1 cellular context compared by ENCODE assay signal in genomic region chr17:43665038-43665386, GRCh38.
TF ChIP-seq lines count a peak whose summit lies in the region.

No MANE protein-coding gene starts in this region.

TF ChIP-seq in HepG2, 621 proteins besides CTCF, POLR2A, EP300 and RAD21 (continued from another document):
- no peak for TF ChIP-seq REL (CRISPR knock-in tag; conservative IDR thresholded peaks at IDR 0.05)
- TF ChIP-seq, protein P1, sequence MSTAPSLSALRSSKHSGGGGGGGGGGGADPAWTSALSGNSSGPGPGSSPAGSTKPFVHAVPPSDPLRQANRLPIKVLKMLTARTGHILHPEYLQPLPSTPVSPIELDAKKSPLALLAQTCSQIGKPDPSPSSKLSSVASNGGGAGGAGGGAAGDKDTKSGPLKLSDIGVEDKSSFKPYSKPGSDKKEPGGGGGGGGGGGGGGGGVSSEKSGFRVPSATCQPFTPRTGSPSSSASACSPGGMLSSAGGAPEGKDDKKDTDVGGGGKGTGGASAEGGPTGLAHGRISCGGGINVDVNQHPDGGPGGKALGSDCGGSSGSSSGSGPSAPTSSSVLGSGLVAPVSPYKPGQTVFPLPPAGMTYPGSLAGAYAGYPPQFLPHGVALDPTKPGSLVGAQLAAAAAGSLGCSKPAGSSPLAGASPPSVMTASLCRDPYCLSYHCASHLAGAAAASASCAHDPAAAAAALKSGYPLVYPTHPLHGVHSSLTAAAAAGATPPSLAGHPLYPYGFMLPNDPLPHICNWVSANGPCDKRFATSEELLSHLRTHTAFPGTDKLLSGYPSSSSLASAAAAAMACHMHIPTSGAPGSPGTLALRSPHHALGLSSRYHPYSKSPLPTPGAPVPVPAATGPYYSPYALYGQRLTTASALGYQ (CRISPR knock-in tag; IDR thresholded peaks at IDR 0.05) = no peak
- no peak for TF ChIP-seq REST (IDR thresholded peaks at IDR 0.05; ENCODE audit: borderline replicate concordance in 1 of 2, low read depth in 1 of 2, low read length in 2 of 2)
- TF ChIP-seq ZNF674 (CRISPR knock-in tag; IDR thresholded peaks at IDR 0.05; ENCODE audit: low read depth) = no peak
- TF ChIP-seq BCLAF1 (IDR thresholded peaks at IDR 0.05) = no peak
- TF ChIP-seq, protein P2, sequence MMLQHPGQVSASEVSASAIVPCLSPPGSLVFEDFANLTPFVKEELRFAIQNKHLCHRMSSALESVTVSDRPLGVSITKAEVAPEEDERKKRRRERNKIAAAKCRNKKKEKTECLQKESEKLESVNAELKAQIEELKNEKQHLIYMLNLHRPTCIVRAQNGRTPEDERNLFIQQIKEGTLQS (CRISPR knock-in tag; IDR thresholded peaks at IDR 0.05) = no peak
- no peak for TF ChIP-seq KDM1A (CRISPR knock-in tag; IDR thresholded peaks at IDR 0.05)
- TF ChIP-seq ZBTB21 (CRISPR knock-in tag; IDR thresholded peaks at IDR 0.05) = no peak
- TF ChIP-seq JARID2 (CRISPR knock-in tag; IDR thresholded peaks at IDR 0.05; ENCODE audit: insufficient replicate concordance) = no peak
- TF ChIP-seq ZNF367 (CRISPR knock-in tag; IDR thresholded peaks at IDR 0.05; ENCODE audit: borderline replicate concordance) = no peak; the same call in 1 of the 2 replicates
- no peak for TF ChIP-seq NFE2L2 (IDR thresholded peaks at IDR 0.05; ENCODE audit: low read length)
- TF ChIP-seq, protein P3, sequence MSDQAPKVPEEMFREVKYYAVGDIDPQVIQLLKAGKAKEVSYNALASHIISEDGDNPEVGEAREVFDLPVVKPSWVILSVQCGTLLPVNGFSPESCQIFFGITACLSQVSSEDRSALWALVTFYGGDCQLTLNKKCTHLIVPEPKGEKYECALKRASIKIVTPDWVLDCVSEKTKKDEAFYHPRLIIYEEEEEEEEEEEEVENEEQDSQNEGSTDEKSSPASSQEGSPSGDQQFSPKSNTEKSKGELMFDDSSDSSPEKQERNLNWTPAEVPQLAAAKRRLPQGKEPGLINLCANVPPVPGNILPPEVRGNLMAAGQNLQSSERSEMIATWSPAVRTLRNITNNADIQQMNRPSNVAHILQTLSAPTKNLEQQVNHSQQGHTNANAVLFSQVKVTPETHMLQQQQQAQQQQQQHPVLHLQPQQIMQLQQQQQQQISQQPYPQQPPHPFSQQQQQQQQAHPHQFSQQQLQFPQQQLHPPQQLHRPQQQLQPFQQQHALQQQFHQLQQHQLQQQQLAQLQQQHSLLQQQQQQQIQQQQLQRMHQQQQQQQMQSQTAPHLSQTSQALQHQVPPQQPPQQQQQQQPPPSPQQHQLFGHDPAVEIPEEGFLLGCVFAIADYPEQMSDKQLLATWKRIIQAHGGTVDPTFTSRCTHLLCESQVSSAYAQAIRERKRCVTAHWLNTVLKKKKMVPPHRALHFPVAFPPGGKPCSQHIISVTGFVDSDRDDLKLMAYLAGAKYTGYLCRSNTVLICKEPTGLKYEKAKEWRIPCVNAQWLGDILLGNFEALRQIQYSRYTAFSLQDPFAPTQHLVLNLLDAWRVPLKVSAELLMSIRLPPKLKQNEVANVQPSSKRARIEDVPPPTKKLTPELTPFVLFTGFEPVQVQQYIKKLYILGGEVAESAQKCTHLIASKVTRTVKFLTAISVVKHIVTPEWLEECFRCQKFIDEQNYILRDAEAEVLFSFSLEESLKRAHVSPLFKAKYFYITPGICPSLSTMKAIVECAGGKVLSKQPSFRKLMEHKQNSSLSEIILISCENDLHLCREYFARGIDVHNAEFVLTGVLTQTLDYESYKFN (CRISPR knock-in tag; conservative IDR thresholded peaks at IDR 0.05) = 0 out of 2 replicates have a peak, but pooled peaks have one; percentile 9
- no peak for TF ChIP-seq ZNF605 (CRISPR knock-in tag; IDR thresholded peaks at IDR 0.05)
- TF ChIP-seq ZNF800 (CRISPR knock-in tag; IDR thresholded peaks at IDR 0.05) = no peak
- no peak for TF ChIP-seq TBL1XR1 (IDR thresholded peaks at IDR 0.05; ENCODE audit: borderline replicate concordance, low read length, partially characterized antibody)
- 0 out of 2 replicates have a peak, but pooled peaks have one; percentile 26 for TF ChIP-seq KDM2A (CRISPR knock-in tag; IDR thresholded peaks at IDR 0.05; ENCODE audit: borderline replicate concordance, low read depth)
- TF ChIP-seq STAT5B (CRISPR knock-in tag; IDR thresholded peaks at IDR 0.05) = no peak
- TF ChIP-seq, protein P4, sequence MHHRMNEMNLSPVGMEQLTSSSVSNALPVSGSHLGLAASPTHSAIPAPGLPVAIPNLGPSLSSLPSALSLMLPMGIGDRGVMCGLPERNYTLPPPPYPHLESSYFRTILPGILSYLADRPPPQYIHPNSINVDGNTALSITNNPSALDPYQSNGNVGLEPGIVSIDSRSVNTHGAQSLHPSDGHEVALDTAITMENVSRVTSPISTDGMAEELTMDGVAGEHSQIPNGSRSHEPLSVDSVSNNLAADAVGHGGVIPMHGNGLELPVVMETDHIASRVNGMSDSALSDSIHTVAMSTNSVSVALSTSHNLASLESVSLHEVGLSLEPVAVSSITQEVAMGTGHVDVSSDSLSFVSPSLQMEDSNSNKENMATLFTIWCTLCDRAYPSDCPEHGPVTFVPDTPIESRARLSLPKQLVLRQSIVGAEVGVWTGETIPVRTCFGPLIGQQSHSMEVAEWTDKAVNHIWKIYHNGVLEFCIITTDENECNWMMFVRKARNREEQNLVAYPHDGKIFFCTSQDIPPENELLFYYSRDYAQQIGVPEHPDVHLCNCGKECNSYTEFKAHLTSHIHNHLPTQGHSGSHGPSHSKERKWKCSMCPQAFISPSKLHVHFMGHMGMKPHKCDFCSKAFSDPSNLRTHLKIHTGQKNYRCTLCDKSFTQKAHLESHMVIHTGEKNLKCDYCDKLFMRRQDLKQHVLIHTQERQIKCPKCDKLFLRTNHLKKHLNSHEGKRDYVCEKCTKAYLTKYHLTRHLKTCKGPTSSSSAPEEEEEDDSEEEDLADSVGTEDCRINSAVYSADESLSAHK (CRISPR knock-in tag; IDR thresholded peaks at IDR 0.05; ENCODE audit: borderline replicate concordance) = 0 out of 2 replicates have a peak, but pooled peaks have one; percentile 19
- TF ChIP-seq, protein P5, sequence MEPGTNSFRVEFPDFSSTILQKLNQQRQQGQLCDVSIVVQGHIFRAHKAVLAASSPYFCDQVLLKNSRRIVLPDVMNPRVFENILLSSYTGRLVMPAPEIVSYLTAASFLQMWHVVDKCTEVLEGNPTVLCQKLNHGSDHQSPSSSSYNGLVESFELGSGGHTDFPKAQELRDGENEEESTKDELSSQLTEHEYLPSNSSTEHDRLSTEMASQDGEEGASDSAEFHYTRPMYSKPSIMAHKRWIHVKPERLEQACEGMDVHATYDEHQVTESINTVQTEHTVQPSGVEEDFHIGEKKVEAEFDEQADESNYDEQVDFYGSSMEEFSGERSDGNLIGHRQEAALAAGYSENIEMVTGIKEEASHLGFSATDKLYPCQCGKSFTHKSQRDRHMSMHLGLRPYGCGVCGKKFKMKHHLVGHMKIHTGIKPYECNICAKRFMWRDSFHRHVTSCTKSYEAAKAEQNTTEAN (CRISPR knock-in tag; conservative IDR thresholded peaks at IDR 0.05) = no peak
- TF ChIP-seq FOXO1 (CRISPR knock-in tag; IDR thresholded peaks at IDR 0.05) = peak; percentile 7; the same call in 1 of the 2 replicates
- no peak for TF ChIP-seq FOXP4 (CRISPR knock-in tag; IDR thresholded peaks at IDR 0.05)
- no peak; the same call in 1 of the 2 replicates for TF ChIP-seq TFAP4 (IDR thresholded peaks at IDR 0.05; ENCODE audit: borderline replicate concordance, low read depth)
- TF ChIP-seq MAFF (IDR thresholded peaks at IDR 0.05; ENCODE audit: low read depth, low read length) = no peak
- no peak for TF ChIP-seq SRF (IDR thresholded peaks at IDR 0.05; ENCODE audit: low read depth, low read length)
- no peak for TF ChIP-seq ZNF792 (CRISPR knock-in tag; IDR thresholded peaks at IDR 0.05)
- TF ChIP-seq TCF12 (IDR thresholded peaks at IDR 0.05) = no peak
- TF ChIP-seq TCF12 (CRISPR knock-in tag; IDR thresholded peaks at IDR 0.05) = no peak
